10 cellular contexts compared by ENCODE assay signal in genomic region chr3:56795807-56796185, GRCh38. TPM values are rescaled to one million over a fixed set of nuclear protein-coding genes. Genes with fewer than 3 reads are reported as not detected.
DNase-seq lines count a peak whose midpoint lies in the region; ATAC-seq, FAIRE-seq and TF ChIP-seq lines count a peak whose summit lies in the region.
"Had no signal": no experiment of that assay in that cellular context is flagged by ENCODE, and none has a peak within 500 bp of the region (broad histone marks: within the 10 kb centered on the region; RNA-seq: fewer than 3 reads in every experiment).

No MANE protein-coding gene starts in this region.

- TF ChIP-seq CTCF in adrenal gland (IDR thresholded peaks at IDR 0.05), result no peak
- no peak for TF ChIP-seq CTCF in pancreas (IDR thresholded peaks at IDR 0.05)
- TF ChIP-seq CTCF in omental fat pad (IDR thresholded peaks at IDR 0.05), result no peak

- H3K36me3 ChIP-seq in adrenal gland (replicated peaks in 1 of 2) (no peaks in the 10 kb centered on the region), pancreas (no peaks in the 10 kb centered on the region)

- H3K9me3 ChIP-seq in adrenal gland (replicated peaks in 1 of 3) (no peaks in the 10 kb centered on the region), pancreas (no peaks in the 10 kb centered on the region)

- H3K4me3 ChIP-seq in adrenal gland (no peak overlapping the region), pancreas (no peak overlapping the region)

- intact Hi-C loops in adrenal gland (cut with DNase I), result no loop called here
- intact Hi-C loops in pancreas (cut with DNase I), result loop anchor here in 2 of 3 donors (10.0 kb wide), 1 partner anchor 51 kb away; no protein-coding TSS in a partner anchor

- peak overlapping the region; percentile 6 to 83 (median 68) for H3K27ac ChIP-seq in adrenal gland
- peak overlapping the region; percentile 4 to 85 (median 61) for H3K27ac ChIP-seq in pancreas

- DNase-seq in GDM1 (lab: John Stamatoyannopoulos, UW), result peak; percentile 36
- peak; percentile 90 for DNase-seq in NOMO-1 treated with DMSO at 0.1 percent for 48 hours (lab: John Stamatoyannopoulos, UW; ENCODE audit: unreplicated experiment)
- DNase-seq in adrenal gland, result no peak
- DNase-seq in pancreas, result no peak
- no peak for DNase-seq in NCI-H2227 (lab: John Stamatoyannopoulos, UW; ENCODE audit: unreplicated experiment)
- DNase-seq in stimulated activated CD4-positive, alpha-beta T cell treated with anti-CD3 and anti-CD28 coated beads, Interleukin-4, amount 100 ng/mL, for 24 hours, result no peak
- DNase-seq in NCI-H2171 (lab: John Stamatoyannopoulos, UW), result no peak
- DNase-seq in omental fat pad (ENCODE audit: low spot score), result no peak

- no peak for FAIRE-seq in pancreas (lab: Jason Lieb, UNC)
- FAIRE-seq: colon had no signal

- H3K4me1 ChIP-seq in adrenal gland (replicated peaks in 1 of 2) (peaks cover 63 to 68% of the 10 kb centered on the region in 2 donors), pancreas (peaks cover 38 to 65% (median 47%) of the 10 kb centered on the region in 3 donors)

- peak in 3 of 4 donors; percentile 5 to 26 (median 18) for ATAC-seq in pancreas
- no peak for ATAC-seq in omental fat pad (ENCODE audit: low FRiP score)
- ATAC-seq: sciatic nerve had no signal

- WGBS in adrenal gland, 4 donors, result 51 to 65% (median 53%) methylated on average over 6 of the region's 6 CpGs
- WGBS in pancreas, 2 donors, result 34 to 40% methylated on average over 6 of the region's 6 CpGs

- TF ChIP-seq POLR2A in adrenal gland (IDR thresholded peaks at IDR 0.05), result no peak

- H3K27me3 ChIP-seq in adrenal gland (no peaks in the 10 kb centered on the region), pancreas (no peaks in the 10 kb centered on the region)

RNA-seq across cellular contexts. Expression of gene ARHGEF3, which starts 6.0 kb away (rescaled TPM):
- total RNA-seq in adrenal gland, result 100 to 1,000 TPM in 1 of 8 donors, 10 to 100 TPM in 7; 49.4 to 110 (median 70.4) TPM
- 100 to 1,000 TPM in 1 of 3 donors, 10 to 100 TPM in 2; 26.6 to 122 (median 33.9) TPM for polyA plus RNA-seq in adrenal gland
- total RNA-seq in pancreas, result 10 to 100 TPM; 12.6 to 36.5 (median 26.8) TPM
- polyA plus RNA-seq in pancreas, result 10 to 100 TPM; 11.4 to 11.8 TPM
- total RNA-seq in omental fat pad, result 10 to 100 TPM; 16.9 to 26.3 (median 21.9) TPM

Comparison
In these comparisons a context has a peak if more than half of its experiments do, and no peak if none do; other contexts are left out.
1. DNase-seq: peak in GDM1 (single experiment) and NOMO-1 treated with DMSO at 0.1 percent for 48 hours (single experiment); none in adrenal gland (0 of 7), pancreas (0 of 6), NCI-H2227 (single experiment), stimulated activated CD4-positive, alpha-beta T cell treated with anti-CD3 and anti-CD28 coated beads, Interleukin-4, amount 100 ng/mL, for 24 hours (single experiment), NCI-H2171 (single experiment) and omental fat pad (single experiment).
2. intact Hi-C loops: an anchor here in pancreas (10.0 kb wide); none called in adrenal gland.